Comparison of ENCODE assay signal across 10 cellular contexts in the genomic region with DNA sequence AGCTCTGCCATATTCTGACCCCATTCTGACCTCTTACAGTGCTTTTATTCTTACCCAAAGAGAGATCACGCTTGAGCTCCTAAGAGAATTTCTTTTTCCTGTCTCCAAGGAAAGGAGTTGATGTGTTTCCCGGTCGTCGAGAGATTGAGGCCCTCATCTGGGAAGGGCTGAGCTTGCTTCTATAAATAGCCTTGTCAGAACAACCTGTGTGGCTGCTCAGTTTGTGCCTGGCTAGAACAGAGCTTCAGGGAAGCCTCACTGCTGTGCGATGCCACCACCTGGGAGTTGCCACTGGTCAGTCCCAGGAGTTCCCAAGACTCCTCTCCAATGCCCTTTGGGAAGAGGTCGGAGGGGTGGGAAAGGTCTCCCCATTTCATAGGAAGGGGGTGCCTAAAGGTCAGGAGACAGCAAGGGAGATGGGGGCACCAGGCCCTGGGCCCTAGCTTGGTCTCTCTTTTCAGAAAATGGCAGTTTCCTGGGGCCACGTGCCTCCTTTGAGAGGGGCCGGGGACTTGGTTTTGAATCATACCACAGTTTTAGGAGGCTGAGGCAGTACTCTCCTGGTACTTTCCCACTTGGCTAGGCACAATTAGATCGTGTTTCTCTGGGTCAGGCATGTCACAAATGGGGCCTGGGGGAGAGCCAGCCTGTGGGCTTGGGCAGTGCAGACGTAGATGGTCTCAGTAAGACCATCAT. TPM values are rescaled to one million over a fixed set of nuclear protein-coding genes. Genes with fewer than 3 reads are reported as not detected.
A peak's percentile ranks its signal among the peaks of the same experiment; 100 is the strongest.
DNase-seq lines count a peak whose midpoint lies in the region; ATAC-seq lines count a peak whose summit lies in the region.
"Had no signal": no experiment of that assay in that cellular context is flagged by ENCODE, and none has a peak within 500 bp of the region (broad histone marks: within the 10 kb centered on the region; RNA-seq: fewer than 3 reads in every experiment).

No MANE protein-coding gene starts in this region.

- POLR2A ChIA-PET in activated naive CD8-positive, alpha-beta T cell treated with anti-CD3 and anti-CD28 coated beads, Interleukin-2, amount 10 ng/mL, durations not matched to agents 7 days and 5 days (lab: Charles Lee): interaction anchor here (0.8 to 21.1 kb wide), 4 partner anchors 9 to 89 kb away, joined by 3 to 584 read pairs (median 14); no protein-coding TSS in a partner anchor

- peaks cover 68% of the 10 kb centered on the region for H3K36me3 Mint-ChIP-seq in activated naive CD8-positive, alpha-beta T cell treated with anti-CD3 and anti-CD28 coated beads, Interleukin-2, amount 10 ng/mL, durations not matched to agents 7 days and 5 days
- H3K36me3 Mint-ChIP-seq in naive B cell: peaks cover 10 to 14% of the 10 kb centered on the region in 2 donors

- H3K27me3 Mint-ChIP-seq in activated naive CD8-positive, alpha-beta T cell treated with anti-CD3 and anti-CD28 coated beads, Interleukin-2, amount 10 ng/mL, durations not matched to agents 7 days and 5 days: no peaks in the 10 kb centered on the region
- H3K27me3 Mint-ChIP-seq in naive B cell: no peaks in the 10 kb centered on the region

- H3K4me3 Mint-ChIP-seq in activated naive CD8-positive, alpha-beta T cell treated with anti-CD3 and anti-CD28 coated beads, Interleukin-2, amount 10 ng/mL, durations not matched to agents 7 days and 5 days: peak overlapping the region; percentile 93
- H3K4me3 Mint-ChIP-seq in naive B cell: peak overlapping the region; percentile 98 to 100 (median 99)

- peak; percentile 12 for DNase-seq in stimulated activated naive CD4-positive, alpha-beta T cell treated with Interleukin-2 at 50 U/mL for 16 hours (lab: John Stamatoyannopoulos, UW)
- DNase-seq in stimulated activated naive CD4-positive, alpha-beta T cell (lab: John Stamatoyannopoulos, UW): no peak
- no peak for DNase-seq in activated naive CD8-positive, alpha-beta T cell treated with anti-CD3 and anti-CD28 coated beads, Interleukin-2, amount 10 ng/mL, durations not matched to agents 7 days and 5 days
- no peak for DNase-seq in naive B cell
- no peak for DNase-seq in NCI-H446 treated with DMSO at 0.1 percent for 48 hours (lab: John Stamatoyannopoulos, UW)
- no peak for DNase-seq in SK-N-DZ (ENCODE audit: low spot score)
- DNase-seq: Calu3, NCI-H82 had no signal

- H3K27ac Mint-ChIP-seq in activated naive CD8-positive, alpha-beta T cell treated with anti-CD3 and anti-CD28 coated beads, Interleukin-2, amount 10 ng/mL, durations not matched to agents 7 days and 5 days: peak overlapping the region; percentile 88
- peak overlapping the region; percentile 86 to 99 (median 98) for H3K27ac Mint-ChIP-seq in naive B cell

- H3K4me1 Mint-ChIP-seq in activated naive CD8-positive, alpha-beta T cell treated with anti-CD3 and anti-CD28 coated beads, Interleukin-2, amount 10 ng/mL, durations not matched to agents 7 days and 5 days: peaks cover 69% of the 10 kb centered on the region
- peaks cover 60 to 89% (median 79%) of the 10 kb centered on the region in 3 donors for H3K4me1 Mint-ChIP-seq in naive B cell

- no peaks in the 10 kb centered on the region for H3K9me3 Mint-ChIP-seq in activated naive CD8-positive, alpha-beta T cell treated with anti-CD3 and anti-CD28 coated beads, Interleukin-2, amount 10 ng/mL, durations not matched to agents 7 days and 5 days
- H3K9me3 Mint-ChIP-seq in naive B cell: no peaks in the 10 kb centered on the region

- ATAC-seq in activated naive CD8-positive, alpha-beta T cell treated with anti-CD3 and anti-CD28 coated beads, Interleukin-2, amount 10 ng/mL, durations not matched to agents 7 days and 5 days (ENCODE audit: low read depth): no peak
- ATAC-seq in naive B cell (ENCODE audit: low read depth in 2 of 2) (no peak), HG02840 (IDR thresholded peaks at IDR 0.05; ENCODE audit: low FRiP score, unreplicated experiment) (no peak), HG03571 (IDR thresholded peaks at IDR 0.05; ENCODE audit: unreplicated experiment) (no peak)

RNA-seq across cellular contexts. Expression of a gene that starts 52.1 kb away (rescaled TPM):
- 10 to 100 TPM; 40.6 to 43.7 TPM for total RNA-seq in activated naive CD8-positive, alpha-beta T cell treated with anti-CD3 and anti-CD28 coated beads, Interleukin-2, amount 10 ng/mL, durations not matched to agents 7 days and 5 days
- polyA plus RNA-seq in naive B cell (ENCODE audit: low read depth in 6 of 6): 10 to 100 TPM; 25.2 to 46.2 (median 31.8) TPM
- 31.7 and 32.1 TPM in 2 replicates for polyA plus RNA-seq in SK-N-DZ (2014; cell fraction: cytosol; rRNA removed)
- polyA plus RNA-seq in SK-N-DZ (2014; cell fraction: nucleus; rRNA removed): 79.9 and 80.6 TPM in 2 replicates

RNA-seq across cellular contexts. Expression of a gene that starts 52.8 kb away (rescaled TPM):
- 100 to 1,000 TPM; 211 TPM for total RNA-seq in activated naive CD8-positive, alpha-beta T cell treated with anti-CD3 and anti-CD28 coated beads, Interleukin-2, amount 10 ng/mL, durations not matched to agents 7 days and 5 days
- polyA plus RNA-seq in naive B cell (ENCODE audit: low read depth in 6 of 6): 100 to 1,000 TPM; 116 to 166 (median 146) TPM
- 0.05 TPM in 1 of 2 replicates, not detected in the other for polyA plus RNA-seq in SK-N-DZ (2014; cell fraction: cytosol; rRNA removed)
- not detected in 2 replicates for polyA plus RNA-seq in SK-N-DZ (2014; cell fraction: nucleus; rRNA removed)
